ENCODE assay signal across 17 cellular contexts in the genomic region with DNA sequence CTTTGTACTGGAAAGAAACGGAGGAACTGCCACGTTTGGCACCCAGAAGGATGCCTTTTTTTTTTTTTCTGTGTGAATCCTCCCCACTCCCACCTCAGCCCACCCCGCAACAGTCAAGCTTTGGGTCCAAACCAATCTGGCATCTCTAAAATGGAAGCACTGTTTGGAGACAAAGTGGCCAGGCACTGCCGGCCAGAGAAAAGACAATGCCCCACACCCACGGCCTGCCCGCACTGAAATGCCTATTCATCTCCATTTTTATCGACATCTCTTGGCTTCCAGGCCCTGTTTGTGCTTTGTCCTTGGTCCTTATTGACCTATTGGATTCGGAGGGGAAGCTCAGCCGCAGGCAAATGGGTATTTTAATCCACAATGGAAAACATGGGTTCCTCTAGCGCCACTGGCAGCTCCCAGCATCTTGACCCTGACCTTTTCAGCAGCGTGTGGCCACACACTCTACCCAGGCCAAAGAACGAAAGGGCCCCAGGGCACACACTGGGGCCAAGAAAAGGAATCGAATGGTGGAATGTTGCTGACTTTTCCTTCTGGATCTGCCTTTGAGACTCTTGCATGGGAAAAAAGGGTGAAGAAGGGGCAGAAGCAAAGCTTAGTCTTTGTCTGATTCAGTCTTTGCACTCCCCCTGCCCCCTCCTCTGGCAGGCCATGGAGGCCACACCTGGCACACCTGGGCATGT.
"Had no signal": no experiment of that assay in that cellular context is flagged by ENCODE, and none has a peak within 500 bp of the region (broad histone marks: within the 10 kb centered on the region; RNA-seq: fewer than 3 reads in every experiment).

No MANE protein-coding gene starts in this region.

- H3K27ac ChIP-seq: esophagus muscularis mucosa, heart right ventricle, lower lobe of right lung, stomach, tibial artery, vagina had no signal

- H3K4me3 ChIP-seq: esophagus muscularis mucosa, heart right ventricle, lower lobe of right lung, mucosa of descending colon, stomach, tibial artery, vagina had no signal

- H3K36me3 Mint-ChIP-seq: activated CD8-positive, alpha-beta memory T cell treated with anti-CD3 and anti-CD28 coated beads, Interleukin-2, amount 10 ng/mL, durations not matched to agents 7 days and 5 days; activated naive CD4-positive, alpha-beta T cell treated with anti-CD3 and anti-CD28 coated beads, Interleukin-2, amount 50 U/mL, for 72 hours; naive thymus-derived CD8-positive, alpha-beta T cell had no signal

- H3K4me3 Mint-ChIP-seq: activated CD8-positive, alpha-beta memory T cell treated with anti-CD3 and anti-CD28 coated beads, Interleukin-2, amount 10 ng/mL, durations not matched to agents 7 days and 5 days; activated T-cell treated with anti-CD3 and anti-CD28 coated beads, Interleukin-2, amount 50 U/mL, for 24 hours; naive thymus-derived CD8-positive, alpha-beta T cell had no signal

- DNase-seq: activated CD4-positive, alpha-beta T cell treated with anti-CD3 and anti-CD28 coated beads, Interleukin-2, amount 50 U/mL, for 4 hours; activated CD8-positive, alpha-beta memory T cell treated with anti-CD3 and anti-CD28 coated beads, Interleukin-2, amount 10 ng/mL, durations not matched to agents 7 days and 5 days; activated effector memory CD4-positive, alpha-beta T cell treated with anti-CD3 and anti-CD28 coated beads, Interleukin-2, amount 50 U/mL, for 16 hours; activated T-cell treated with anti-CD3 and anti-CD28 coated beads, Interleukin-2, amount 50 U/mL, for 24 hours; amniotic stem cell; heart right ventricle; lower lobe of right lung; mucosa of descending colon; naive thymus-derived CD8-positive, alpha-beta T cell; stimulated activated CD4-positive, alpha-beta T cell treated with anti-CD3 and anti-CD28 coated beads, Interleukin-15, amount 100 ng/mL, for 24 hours; stimulated activated CD4-positive, alpha-beta T cell treated with anti-CD3 and anti-CD28 coated beads, Interleukin-4, amount 100 ng/mL, for 24 hours; stomach; tibial artery had no signal

- ATAC-seq: activated CD4-positive, CD25-positive, alpha-beta regulatory T cell treated with anti-CD3 and anti-CD28 coated beads, Interleukin-2, amount 50 U/mL, for 24 hours; activated CD8-positive, alpha-beta memory T cell treated with anti-CD3 and anti-CD28 coated beads, Interleukin-2, amount 10 ng/mL, durations not matched to agents 7 days and 5 days; activated naive CD4-positive, alpha-beta T cell treated with anti-CD3 and anti-CD28 coated beads, Interleukin-2, amount 50 U/mL, for 72 hours; lower lobe of right lung; mucosa of descending colon; naive thymus-derived CD8-positive, alpha-beta T cell had no signal

- H3K27me3 ChIP-seq: tibial artery, vagina had no signal

- H3K27ac Mint-ChIP-seq: activated CD8-positive, alpha-beta memory T cell treated with anti-CD3 and anti-CD28 coated beads, Interleukin-2, amount 10 ng/mL, durations not matched to agents 7 days and 5 days; activated naive CD4-positive, alpha-beta T cell treated with anti-CD3 and anti-CD28 coated beads, Interleukin-2, amount 50 U/mL, for 72 hours; activated T-cell treated with anti-CD3 and anti-CD28 coated beads, Interleukin-2, amount 50 U/mL, for 24 hours had no signal

- H3K9me3 Mint-ChIP-seq: activated naive CD4-positive, alpha-beta T cell treated with anti-CD3 and anti-CD28 coated beads, Interleukin-2, amount 50 U/mL, for 72 hours; activated T-cell treated with anti-CD3 and anti-CD28 coated beads, Interleukin-2, amount 50 U/mL, for 24 hours; naive thymus-derived CD8-positive, alpha-beta T cell had no signal
